In genomic region chr9:123967323-123967722, GRCh38 we compare ENCODE assay signal across 2 cellular contexts.
TF ChIP-seq lines count a peak whose summit lies in the region.

No MANE protein-coding gene starts in this region.

TF ChIP-seq in HEK293, 187 proteins besides CTCF, POLR2A, EP300 and RAD21:
- peak; percentile 98 for TF ChIP-seq ZNF677 (tag by site-specific recombination; IDR thresholded peaks at IDR 0.05)
- TF ChIP-seq SP2 (tag by site-specific recombination; IDR thresholded peaks at IDR 0.05) = no peak

TF ChIP-seq in GM12878, 131 proteins besides CTCF, POLR2A, EP300 and RAD21:
- no peak for TF ChIP-seq NFIC (IDR thresholded peaks at IDR 0.05; ENCODE audit: low read depth, low read length)
- no peak for TF ChIP-seq YBX1 (IDR thresholded peaks at IDR 0.05)
- TF ChIP-seq SIN3A (IDR thresholded peaks at IDR 0.05; ENCODE audit: low read depth, low read length) = no peak
- no peak for TF ChIP-seq TAF1 (IDR thresholded peaks at IDR 0.05; ENCODE audit: borderline replicate concordance, low read depth, low read length)
- TF ChIP-seq ZNF24 (IDR thresholded peaks at IDR 0.05) = no peak
- TF ChIP-seq SMAD5 (IDR thresholded peaks at IDR 0.05; ENCODE audit: low read depth) = no peak
- TF ChIP-seq RUNX3 (IDR thresholded peaks at IDR 0.05; ENCODE audit: low read length) = no peak
- TF ChIP-seq ZSCAN29 (IDR thresholded peaks at IDR 0.05) = no peak
- TF ChIP-seq SMARCA5 (IDR thresholded peaks at IDR 0.05) = no peak
- no peak for TF ChIP-seq JUNB (IDR thresholded peaks at IDR 0.05)
- no peak for TF ChIP-seq SUZ12 (IDR thresholded peaks at IDR 0.05; ENCODE audit: unreplicated experiment)
- TF ChIP-seq MEF2B (IDR thresholded peaks at IDR 0.05; ENCODE audit: partially characterized antibody, poor library complexity, severe bottlenecking) = no peak
- TF ChIP-seq LARP7 (IDR thresholded peaks at IDR 0.05) = no peak
- no peak for TF ChIP-seq MAX (IDR thresholded peaks at IDR 0.05; ENCODE audit: low read depth, low read length)
- no peak for TF ChIP-seq NR2C1 (IDR thresholded peaks at IDR 0.05)
- TF ChIP-seq REST (IDR thresholded peaks at IDR 0.05; ENCODE audit: low read depth, low read length) = no peak
- TF ChIP-seq SMC3 (IDR thresholded peaks at IDR 0.05; ENCODE audit: borderline replicate concordance, low read length) = no peak
- TF ChIP-seq EED (IDR thresholded peaks at IDR 0.05; ENCODE audit: low read depth) = no peak
- TF ChIP-seq ZZZ3 (IDR thresholded peaks at IDR 0.05; ENCODE audit: control insufficient read depth, insufficient read length, low read depth) = no peak
TF ChIP-seq in GM12878: peak in this region for 0.
